Comparison of ENCODE assay signal across 11 cellular contexts in genomic region chr11:117945047-117945820, GRCh38. TPM values are rescaled to one million over a fixed set of nuclear protein-coding genes. Genes with fewer than 3 reads are reported as not detected.
DNase-seq lines count a peak whose midpoint lies in the region; ATAC-seq, FAIRE-seq and TF ChIP-seq lines count a peak whose summit lies in the region.
"Had no signal": no experiment of that assay in that cellular context is flagged by ENCODE, and none has a peak within 500 bp of the region (broad histone marks: within the 10 kb centered on the region; RNA-seq: fewer than 3 reads in every experiment).

No MANE protein-coding gene starts in this region.

- H3K27ac ChIP-seq in CD4-positive, CD25-positive, alpha-beta regulatory T cell (ENCODE audit: insufficient read depth, low read length, poor library complexity, severe bottlenecking) = no peak overlapping the region
- H3K27ac ChIP-seq in mesendoderm (ENCODE audit: low read depth, low read length) = no peak overlapping the region
- peak overlapping the region in 1 of 2 donors; percentile 18 for H3K27ac ChIP-seq in left lung

- H3K4me3 Mint-ChIP-seq in CD4-positive, CD25-positive, alpha-beta regulatory T cell = no peak overlapping the region
- no peak overlapping the region for H3K4me3 Mint-ChIP-seq in WTC11

- H3K79me2 ChIP-seq in mesendoderm (ENCODE audit: control insufficient read depth, insufficient read depth, low read length) = no peaks in the 10 kb centered on the region

- no peak overlapping the region for H2BK15ac ChIP-seq in mesendoderm (replicated peaks; ENCODE audit: low read depth)

- no peaks in the 10 kb centered on the region for H3K9me3 ChIP-seq in CD4-positive, CD25-positive, alpha-beta regulatory T cell (ENCODE audit: control insufficient read depth in 2 of 2, low read length in 2 of 2)
- H3K9me3 ChIP-seq in left lung = no peaks in the 10 kb centered on the region

- TF ChIP-seq CTCF in GM12873 (IDR thresholded peaks at IDR 0.05; ENCODE audit: insufficient read depth, low read depth, low read length, missing control alignments) = peak; percentile 47
- peak; percentile 11; the same call in 1 of the 2 replicates for TF ChIP-seq CTCF in WTC11 (IDR thresholded peaks at IDR 0.05)
- TF ChIP-seq CTCF in left lung (IDR thresholded peaks at IDR 0.05) = no peak

- peaks cover 30 to 62% (median 45%) of the 10 kb centered on the region in 4 donors for H3K4me1 Mint-ChIP-seq in CD4-positive, CD25-positive, alpha-beta regulatory T cell
- no peaks in the 10 kb centered on the region for H3K4me1 Mint-ChIP-seq in WTC11

- H3K23ac ChIP-seq in mesendoderm (ENCODE audit: low read length) = no peak overlapping the region

- no peak overlapping the region for H2BK120ac ChIP-seq in mesendoderm (ENCODE audit: low read depth, low read length)

- H3K56ac ChIP-seq in mesendoderm (ENCODE audit: low read length) = no peak overlapping the region

- peak overlapping the region; percentile 19 for H3K4ac ChIP-seq in mesendoderm (ENCODE audit: low read depth, low read length)

- no peaks in the 10 kb centered on the region for H3K27me3 ChIP-seq in CD4-positive, CD25-positive, alpha-beta regulatory T cell (ENCODE audit: control insufficient read depth, insufficient read depth, low read length)
- no peaks in the 10 kb centered on the region for H3K27me3 ChIP-seq in mesendoderm (ENCODE audit: insufficient read depth, low read length, poor library complexity)
- no peaks in the 10 kb centered on the region for H3K27me3 ChIP-seq in left lung

- CTCF ChIA-PET in WTC11 (lab: Charles Lee) = interaction anchor here (0.6 to 10.5 kb wide), 26 partner anchors 10 to 519 kb away, joined by 3 to 336 read pairs (median 6); partner anchors contain the start of genes FXYD2, FXYD6 and TMPRSS13

- H3K9me3 Mint-ChIP-seq in CD4-positive, CD25-positive, alpha-beta regulatory T cell = no peaks in the 10 kb centered on the region
- H3K9me3 Mint-ChIP-seq in WTC11 = no peaks in the 10 kb centered on the region

- H3K4me3 ChIP-seq in CD4-positive, CD25-positive, alpha-beta regulatory T cell (ENCODE audit: low read depth, low read length) = no peak overlapping the region
- no peak overlapping the region for H3K4me3 ChIP-seq in mesendoderm (ENCODE audit: low read length)
- no peak overlapping the region for H3K4me3 ChIP-seq in left lung

- no peak for FAIRE-seq in GM12891 (lab: Jason Lieb, UNC)
- FAIRE-seq: frontal cortex had no signal

- no peak overlapping the region for H4K8ac ChIP-seq in mesendoderm (ENCODE audit: low read depth, low read length)

- POLR2A ChIA-PET in WTC11 (lab: Charles Lee) = no interaction called here

- no peak overlapping the region for H3K9ac ChIP-seq in mesendoderm (ENCODE audit: low read length)

- no peak for ATAC-seq in CD4-positive, CD25-positive, alpha-beta regulatory T cell (ENCODE audit: low read depth in 2 of 2)
- ATAC-seq in WTC11 (no peak), GM21737 (IDR thresholded peaks at IDR 0.05; ENCODE audit: unreplicated experiment) (no peak), left lung (no peak)

- H4K5ac ChIP-seq in mesendoderm (ENCODE audit: low read length) = no peak overlapping the region

- no CpG with 5 or more reads among the region's 7 CpGs for whole genome bisulfite sequencing in mesendoderm (ENCODE audit: extremely low coverage, insufficient coverage, low lambda C conversion rate)

- no peak overlapping the region for H3K18ac ChIP-seq in mesendoderm (ENCODE audit: low read length)

- no peaks in the 10 kb centered on the region for H3K36me3 ChIP-seq in CD4-positive, CD25-positive, alpha-beta regulatory T cell (ENCODE audit: control insufficient read depth, insufficient read depth, low read length)
- H3K36me3 ChIP-seq in mesendoderm (ENCODE audit: control insufficient read depth, insufficient read depth, low read length) (no peaks in the 10 kb centered on the region), left lung (no peaks in the 10 kb centered on the region)

- TF ChIP-seq POLR2A in GM12891 (IDR thresholded peaks at IDR 0.05; ENCODE audit: low read depth, low read length) = no peak

- H3K4me1 ChIP-seq in CD4-positive, CD25-positive, alpha-beta regulatory T cell (ENCODE audit: control insufficient read depth, insufficient read depth, low read length, poor library complexity, severe bottlenecking) = peaks cover 48% of the 10 kb centered on the region
- H3K4me1 ChIP-seq in mesendoderm (ENCODE audit: control insufficient read depth, low read depth, low read length) (no peaks in the 10 kb centered on the region), left lung (peaks cover 0 to 39% of the 10 kb centered on the region in 2 donors)

- H3K79me1 ChIP-seq in mesendoderm (ENCODE audit: low read length) = no peaks in the 10 kb centered on the region

- intact Hi-C loops in left lung (cut with DNase I) = loop anchor here in 1 of 2 donors (5.0 to 10.0 kb wide), 2 partner anchors 103 to 110 kb away; no protein-coding TSS in a partner anchor

- no peak overlapping the region for H2BK5ac ChIP-seq in mesendoderm (ENCODE audit: low read length)

- no peak overlapping the region for H2AK5ac ChIP-seq in mesendoderm (ENCODE audit: low read length)

- H3K27me3 Mint-ChIP-seq in CD4-positive, CD25-positive, alpha-beta regulatory T cell = peaks cover 6% of the 10 kb centered on the region
- no peaks in the 10 kb centered on the region for H3K27me3 Mint-ChIP-seq in WTC11 (ENCODE audit: low read depth)

- no peak for DNase-seq in CD4-positive, CD25-positive, alpha-beta regulatory T cell
- DNase-seq in WTC11 (ENCODE audit: low spot score) (no peak), mesendoderm (peak; percentile 53), GM12891 (ENCODE audit: insufficient read length, low spot score) (no peak), left lung (no peak)
- DNase-seq in stimulated activated CD4-positive, alpha-beta T cell treated with anti-CD3 and anti-CD28 coated beads, Interleukin-15, amount 100 ng/mL, for 24 hours = no peak
- DNase-seq: activated gamma-delta T cell treated with Interleukin-2 at 50 U/mL for 16 hours, NCI-H2081 had no signal

- peaks cover 11% of the 10 kb centered on the region for H3K36me3 Mint-ChIP-seq in CD4-positive, CD25-positive, alpha-beta regulatory T cell
- no peaks in the 10 kb centered on the region for H3K36me3 Mint-ChIP-seq in WTC11

- no peak overlapping the region for H3K4me2 ChIP-seq in mesendoderm (ENCODE audit: low read length)

- peak overlapping the region in 2 of 3 donors; percentile 54 to 61 for H3K27ac Mint-ChIP-seq in CD4-positive, CD25-positive, alpha-beta regulatory T cell
- H3K27ac Mint-ChIP-seq in WTC11 = no peak overlapping the region

TF ChIP-seq in GM12891, 5 proteins besides CTCF, POLR2A, EP300 and RAD21:
- TF ChIP-seq SPI1 (IDR thresholded peaks at IDR 0.05; ENCODE audit: low read depth, low read length) (no peak), PAX5 (IDR thresholded peaks at IDR 0.05; ENCODE audit: insufficient read depth, low read length, severe bottlenecking) (no peak), POU2F2 (IDR thresholded peaks at IDR 0.05; ENCODE audit: low read depth, low read length) (no peak), POLR2AphosphoS5 (IDR thresholded peaks at IDR 0.05; ENCODE audit: low read depth, low read length) (no peak), TAF1 (IDR thresholded peaks at IDR 0.05; ENCODE audit: low read depth, low read length) (no peak)
TF ChIP-seq in GM12891: peak in this region for 0.

RNA-seq across cellular contexts. Expression of gene TMPRSS13, which starts 16.0 kb away (rescaled TPM):
- total RNA-seq in CD4-positive, CD25-positive, alpha-beta regulatory T cell = 3.4 TPM
- polyA plus RNA-seq in CD4-positive, CD25-positive, alpha-beta regulatory T cell = 1 to 10 TPM in 2 of 4 donors, under 1 TPM in 2; 0.57 to 1.4 (median 1.1) TPM
- total RNA-seq in WTC11 (2021) = 0.62 to 1.1 TPM (median 0.63 TPM) in 3 replicates
- polyA plus RNA-seq in mesendoderm (2013, experiment 1 of 2) = 1.6 TPM
- polyA plus RNA-seq in mesendoderm (2013, experiment 2 of 2) = 1.4 TPM
- 0.55 TPM for polyA plus RNA-seq in GM12891 (2012; ENCODE audit: low read depth, missing spikeins)
- total RNA-seq in left lung = 1 to 10 TPM; 4.6 to 5.4 TPM

RNA-seq across cellular contexts. Expression of gene IL10RA, which starts 41.0 kb away (rescaled TPM):
- 661 TPM for total RNA-seq in CD4-positive, CD25-positive, alpha-beta regulatory T cell
- 100 to 1,000 TPM; 572 to 666 (median 631) TPM for polyA plus RNA-seq in CD4-positive, CD25-positive, alpha-beta regulatory T cell
- total RNA-seq in WTC11 (2021) (0.41 to 0.74 TPM (median 0.71 TPM) in 3 replicates), left lung (10 to 100 TPM; 21.2 to 56.8 TPM)
- 0.06 TPM for polyA plus RNA-seq in mesendoderm (2013, experiment 1 of 2)
- 0.10 TPM for polyA plus RNA-seq in mesendoderm (2013, experiment 2 of 2)
- 9.9 TPM for polyA plus RNA-seq in GM12891 (2012; ENCODE audit: low read depth, missing spikeins)

Comparison
In these comparisons a context has a peak if more than half of its experiments do, and no peak if none do; other contexts are left out.
1. CTCF ChIP-seq: peak in GM12873 (single experiment) and WTC11 (single experiment); none in left lung (0 of 2).
2. RNA of gene IL10RA, which starts 41.0 kb away (total RNA-seq): 661 TPM in CD4-positive, CD25-positive, alpha-beta regulatory T cell (single experiment) and 21.2 to 56.8 TPM in left lung; 0.41 to 0.74 TPM in WTC11; every median in the first group is over 10 times any median in the second.